Comparison of ENCODE assay signal across 1 cellular context in the genomic region with DNA sequence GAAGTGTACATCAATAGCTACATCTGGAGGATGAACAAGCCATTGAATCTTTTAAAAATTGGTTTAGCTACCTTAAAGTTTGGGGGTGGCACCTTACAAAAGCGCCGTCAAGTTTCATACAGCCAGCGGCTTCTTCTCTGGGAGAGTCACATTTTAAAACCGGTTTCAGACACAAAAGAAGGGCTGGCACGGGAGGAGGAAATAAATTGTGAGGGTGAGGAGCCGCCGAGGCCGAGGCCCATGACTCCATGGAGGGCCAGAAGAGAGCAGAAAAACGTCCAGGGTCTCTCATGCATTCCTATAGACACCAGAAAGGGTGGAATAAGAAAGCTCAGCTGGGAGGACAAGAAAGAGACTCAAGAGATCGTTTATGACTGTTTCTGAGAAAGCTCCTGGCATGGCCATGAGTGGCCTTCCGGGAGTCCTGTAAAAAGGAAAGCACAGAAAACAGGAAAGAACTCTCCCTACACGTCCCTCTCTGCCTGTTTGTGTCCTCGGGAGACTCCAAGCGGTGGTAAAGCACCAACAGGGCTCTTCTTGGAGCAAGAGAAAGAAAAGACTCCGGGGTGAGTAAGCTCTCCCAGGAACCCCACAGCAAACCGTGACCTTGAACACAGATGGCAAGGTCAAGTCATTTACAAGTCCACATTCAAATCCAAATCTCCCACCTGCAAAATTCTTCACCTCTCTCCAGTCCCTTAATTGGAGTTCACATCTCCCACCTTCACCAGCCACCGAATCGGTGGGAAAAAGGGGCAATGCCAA.
TF ChIP-seq lines count a peak whose summit lies in the region.

No MANE protein-coding gene starts in this region.

TF ChIP-seq in neural cell, 6 proteins besides CTCF, POLR2A, EP300 and RAD21 (continued from another document):
- TF ChIP-seq MXI1 (conservative IDR thresholded peaks at IDR 0.05; ENCODE audit: poor library complexity, severe bottlenecking), result peak; percentile 20
- TF ChIP-seq TAF1 (IDR thresholded peaks at IDR 0.05; ENCODE audit: low read depth), result no peak
